Comparison of ENCODE assay signal across 24 cellular contexts in genomic region chr19:34332027-34332786, GRCh38. TPM values are rescaled to one million over a fixed set of nuclear protein-coding genes. Genes with fewer than 3 reads are reported as not detected.
DNase-seq lines count a peak whose midpoint lies in the region; ATAC-seq and TF ChIP-seq lines count a peak whose summit lies in the region.
"Had no signal": no experiment of that assay in that cellular context is flagged by ENCODE, and none has a peak within 500 bp of the region (broad histone marks: within the 10 kb centered on the region; RNA-seq: fewer than 3 reads in every experiment).

No MANE protein-coding gene starts in this region.

- H3K27ac Mint-ChIP-seq in T-helper 17 cell: peak overlapping the region; percentile 19
- H3K27ac Mint-ChIP-seq in immature natural killer cell: no peak overlapping the region
- H3K27ac Mint-ChIP-seq: natural killer cell treated with Interleukin-12 subunit alpha and Interleukin-12 subunit beta and Interleukin-15 and Interleukin-18, amount 100 ng/mL, for 72 hours; stimulated activated naive CD8-positive, alpha-beta T cell treated with anti-CD3 and anti-CD28 coated beads, Interleukin-15, amount 100 ng/mL, for 72 hours had no signal

- no peaks in the 10 kb centered on the region for H3K27me3 ChIP-seq in thyroid gland
- H3K27me3 ChIP-seq: right lobe of liver had no signal

- H3K9me3 Mint-ChIP-seq in immature natural killer cell: no peaks in the 10 kb centered on the region
- H3K9me3 Mint-ChIP-seq: CD8-positive, alpha-beta T cell; natural killer cell treated with Interleukin-12 subunit alpha and Interleukin-12 subunit beta and Interleukin-15 and Interleukin-18, amount 100 ng/mL, for 72 hours; stimulated activated naive CD8-positive, alpha-beta T cell treated with anti-CD3 and anti-CD28 coated beads, Interleukin-15, amount 100 ng/mL, for 72 hours had no signal

- H3K4me1 Mint-ChIP-seq in T-helper 17 cell: peaks cover 3% of the 10 kb centered on the region
- peaks cover 0 to 5% of the 10 kb centered on the region in 2 donors for H3K4me1 Mint-ChIP-seq in immature natural killer cell

- H3K27me3 Mint-ChIP-seq in T-helper 17 cell (no peaks in the 10 kb centered on the region), immature natural killer cell (ENCODE audit: low read depth in 3 of 3) (peaks cover 0 to 2% (median 2%) of the 10 kb centered on the region in 3 donors)
- H3K27me3 Mint-ChIP-seq: natural killer cell treated with Interleukin-12 subunit alpha and Interleukin-12 subunit beta and Interleukin-15 and Interleukin-18, amount 100 ng/mL, for 72 hours; stimulated activated naive CD8-positive, alpha-beta T cell treated with anti-CD3 and anti-CD28 coated beads, Interleukin-15, amount 100 ng/mL, for 72 hours had no signal

- 85 to 88% methylated on average over 5 of the region's 5 CpGs for WGBS in thyroid gland, 2 donors

- peak; percentile 12 for DNase-seq in activated effector memory CD4-positive, alpha-beta T cell treated with anti-CD3 and anti-CD28 coated beads, Interleukin-2, amount 50 U/mL, for 16 hours
- no peak for DNase-seq in activated effector memory CD4-positive, alpha-beta T cell treated with Interleukin-2 at 50 U/mL for 16 hours
- DNase-seq in T-helper 17 cell (no peak), lung microvascular endothelial cell (ENCODE audit: low read depth in 2 of 2) (peak; percentile 89), thyroid gland (no peak), immature natural killer cell (no peak)
- no peak for DNase-seq in stimulated activated CD4-positive, alpha-beta T cell treated with anti-CD3 and anti-CD28 coated beads, Interleukin-4, amount 100 ng/mL, for 24 hours
- no peak for DNase-seq in activated CD4-positive, alpha-beta T cell treated with anti-CD3 and anti-CD28 coated beads for 48 hours
- DNase-seq: activated CD4-positive, alpha-beta T cell treated with anti-CD3 and anti-CD28 coated beads, Interleukin-2, amount 50 U/mL, for 48 hours; activated CD8-positive, alpha-beta memory T cell treated with anti-CD3 and anti-CD28 coated beads, Interleukin-2, amount 50 U/mL, for 4 hours; activated gamma-delta T cell; AML-193; CD8-positive, alpha-beta T cell; GF-D8; glutamatergic neuron; NCI-H1436; NCI-H2107; NCI-H446 treated with DMSO at 0.1 percent for 48 hours; right lobe of liver; stimulated activated naive CD8-positive, alpha-beta T cell treated with anti-CD3 and anti-CD28 coated beads, Interleukin-15, amount 100 ng/mL, for 72 hours had no signal

- H3K27ac ChIP-seq in thyroid gland: peak overlapping the region; percentile 5 to 53 (median 25)
- H3K27ac ChIP-seq: coronary artery, KMS-11, right lobe of liver, VCaP had no signal

- H3K36me3 ChIP-seq in thyroid gland: peaks cover 11 to 36% of the 10 kb centered on the region in 2 donors

- H3K4me3 Mint-ChIP-seq in T-helper 17 cell (no peak overlapping the region), immature natural killer cell (no peak overlapping the region)
- H3K4me3 Mint-ChIP-seq: CD8-positive, alpha-beta T cell; natural killer cell treated with Interleukin-12 subunit alpha and Interleukin-12 subunit beta and Interleukin-15 and Interleukin-18, amount 100 ng/mL, for 72 hours; stimulated activated naive CD8-positive, alpha-beta T cell treated with anti-CD3 and anti-CD28 coated beads, Interleukin-15, amount 100 ng/mL, for 72 hours had no signal

- peaks cover 0 to 14% of the 10 kb centered on the region in 2 donors for H3K4me1 ChIP-seq in thyroid gland

- no peak overlapping the region for H3K4me3 ChIP-seq in thyroid gland (replicated peaks in 1 of 3)
- H3K4me3 ChIP-seq: coronary artery, right lobe of liver had no signal

- H3K36me3 Mint-ChIP-seq in T-helper 17 cell (ENCODE audit: low read depth) (peaks cover 10% of the 10 kb centered on the region), immature natural killer cell (peaks cover 24 to 41% (median 31%) of the 10 kb centered on the region in 3 donors)

- intact Hi-C loops in thyroid gland (cut with DNase I): loop anchor here (10.0 kb wide), 1 partner anchor 77 kb away; the partner anchor contains the start of gene GARRE1

- H3K9me3 ChIP-seq in T-helper 17 cell (ENCODE audit: control insufficient read depth, low read length, poor library complexity, severe bottlenecking) (no peaks in the 10 kb centered on the region), thyroid gland (no peaks in the 10 kb centered on the region)
- H3K9me3 ChIP-seq: right lobe of liver had no signal

- no peak for ATAC-seq in T-helper 17 cell
- ATAC-seq: CD8-positive, alpha-beta T cell; natural killer cell treated with Interleukin-12 subunit alpha and Interleukin-12 subunit beta and Interleukin-15 and Interleukin-18, amount 100 ng/mL, for 72 hours; stimulated activated naive CD8-positive, alpha-beta T cell treated with anti-CD3 and anti-CD28 coated beads, Interleukin-15, amount 100 ng/mL, for 72 hours had no signal

- TF ChIP-seq CTCF in thyroid gland (IDR thresholded peaks at IDR 0.05): no peak

- no peak for TF ChIP-seq POLR2A in thyroid gland (IDR thresholded peaks at IDR 0.05)

RNA-seq across cellular contexts. Expression of gene GPI, which starts 32.8 kb away (rescaled TPM):
- total RNA-seq in T-helper 17 cell: 100 to 1,000 TPM; 109 to 122 TPM
- total RNA-seq in lung microvascular endothelial cell: 84.9 and 90.0 TPM in 2 replicates
- 100 to 1,000 TPM; 118 to 446 (median 224) TPM for total RNA-seq in thyroid gland
- polyA plus RNA-seq in immature natural killer cell: 100 to 1,000 TPM; 112 to 161 (median 143) TPM

Comparison
In these comparisons a context has a peak if more than half of its experiments do, and no peak if none do; other contexts are left out.
1. DNase-seq: peak in activated effector memory CD4-positive, alpha-beta T cell treated with anti-CD3 and anti-CD28 coated beads, Interleukin-2, amount 50 U/mL, for 16 hours (single experiment) and lung microvascular endothelial cell (2 of 2); none in activated effector memory CD4-positive, alpha-beta T cell treated with Interleukin-2 at 50 U/mL for 16 hours (single experiment), T-helper 17 cell (0 of 3), thyroid gland (0 of 2), stimulated activated CD4-positive, alpha-beta T cell treated with anti-CD3 and anti-CD28 coated beads, Interleukin-4, amount 100 ng/mL, for 24 hours (single experiment), activated CD4-positive, alpha-beta T cell treated with anti-CD3 and anti-CD28 coated beads for 48 hours (single experiment) and immature natural killer cell (0 of 3).